Comparison of ENCODE assay signal across 10 cellular contexts in the genomic region with DNA sequence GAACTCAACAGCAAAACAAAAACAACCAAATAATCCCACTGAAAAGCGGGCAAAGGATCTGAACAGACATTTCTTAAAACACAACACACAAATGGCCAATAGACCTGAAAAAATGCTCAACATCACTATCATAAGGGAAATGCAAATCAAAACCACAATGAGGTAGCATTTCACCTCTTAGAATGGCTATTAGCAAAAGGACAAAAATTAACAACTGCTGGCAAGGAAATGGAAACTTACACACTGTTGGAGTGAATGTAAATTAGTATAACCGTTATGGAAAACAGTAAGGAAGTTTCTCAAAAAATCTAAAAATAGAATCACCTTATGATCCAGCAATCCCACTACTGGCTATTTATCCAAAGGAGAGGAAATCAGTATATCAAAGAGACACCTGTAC. TPM values are rescaled to one million over a fixed set of nuclear protein-coding genes. Genes with fewer than 3 reads are reported as not detected.
DNase-seq lines count a peak whose midpoint lies in the region; ATAC-seq and TF ChIP-seq lines count a peak whose summit lies in the region.
"Had no signal": no experiment of that assay in that cellular context is flagged by ENCODE, and none has a peak within 500 bp of the region (broad histone marks: within the 10 kb centered on the region; RNA-seq: fewer than 3 reads in every experiment).

No MANE protein-coding gene starts in this region.

- no peak overlapping the region for H3K27ac ChIP-seq in HEK293 (ENCODE audit: extremely low read depth, low read depth, low read length)

- no peak overlapping the region for H3K4me3 Mint-ChIP-seq in activated naive CD4-positive, alpha-beta T cell treated with anti-CD3 and anti-CD28 coated beads for 36 hours
- no peak overlapping the region for H3K4me3 Mint-ChIP-seq in stimulated activated effector memory CD8-positive, alpha-beta T cell treated with anti-CD3 and anti-CD28 coated beads, Interleukin-12 subunit alpha, Interleukin-12 subunit beta, amount 100 ng/mL, for 72 hours

- H3K27me3 Mint-ChIP-seq in activated naive CD4-positive, alpha-beta T cell treated with anti-CD3 and anti-CD28 coated beads for 36 hours (ENCODE audit: low read depth) = no peaks in the 10 kb centered on the region

- DNase-seq in activated naive CD4-positive, alpha-beta T cell treated with anti-CD3 and anti-CD28 coated beads for 36 hours = no peak
- no peak for DNase-seq in activated naive CD4-positive, alpha-beta T cell treated with anti-CD3 and anti-CD28 coated beads, Interleukin-2, amount 50 U/mL, for 16 hours
- no peak for DNase-seq in stimulated activated effector memory CD8-positive, alpha-beta T cell treated with anti-CD3 and anti-CD28 coated beads, Interleukin-12 subunit alpha, Interleukin-12 subunit beta, amount 100 ng/mL, for 72 hours (ENCODE audit: low spot score in 2 of 2)
- DNase-seq in ACHN (no peak), NCI-H510A treated with DMSO at 0.1 percent for 48 hours (lab: John Stamatoyannopoulos, UW) (no peak)
- DNase-seq: activated T-cell treated with anti-CD3 and anti-CD28 coated beads, Interleukin-2, amount 50 U/mL, for 1 hour; NCI-H2029 had no signal

- intact Hi-C loops in activated naive CD4-positive, alpha-beta T cell treated with anti-CD3 and anti-CD28 coated beads for 36 hours (cut with micrococcal nuclease) = no loop called here

- in situ Hi-C loops in ACHN (cut with HindIII; ENCODE audit: low pct_ligation_motif_present, low pct_unique_long_range_greater_than_20kb, low sequenced_read_pairs) = no loop called here

- peak; percentile 85 for ATAC-seq in HG03460 (IDR thresholded peaks at IDR 0.05; ENCODE audit: unreplicated experiment)
- no peak for ATAC-seq in stimulated activated effector memory CD8-positive, alpha-beta T cell treated with anti-CD3 and anti-CD28 coated beads, Interleukin-12 subunit alpha, Interleukin-12 subunit beta, amount 100 ng/mL, for 72 hours
- no peak for ATAC-seq in activated CD4-positive, CD25-positive, alpha-beta regulatory T cell treated with anti-CD3 and anti-CD28 coated beads, Interleukin-2, amount 50 U/mL, for 24 hours

- peaks cover 29% of the 10 kb centered on the region for H3K4me1 Mint-ChIP-seq in activated naive CD4-positive, alpha-beta T cell treated with anti-CD3 and anti-CD28 coated beads for 36 hours (ENCODE audit: low read depth)
- H3K4me1 Mint-ChIP-seq in stimulated activated effector memory CD8-positive, alpha-beta T cell treated with anti-CD3 and anti-CD28 coated beads, Interleukin-12 subunit alpha, Interleukin-12 subunit beta, amount 100 ng/mL, for 72 hours = peaks cover 22% of the 10 kb centered on the region

- no peaks in the 10 kb centered on the region for H3K9me3 ChIP-seq in HEK293 (ENCODE audit: control insufficient read depth, insufficient read depth, low read depth, low read length)

- H3K36me3 ChIP-seq in HEK293 (ENCODE audit: control insufficient read depth in 2 of 2, insufficient read depth in 1 of 2, low read length in 2 of 2) = peaks cover 64 to 80% of the 10 kb centered on the region in 2 experiments

- POLR2A ChIA-PET in HEK293 (lab: Yijun Ruan, JAX) = interaction anchor here (0.6 kb wide), 1 partner anchor 54 kb away, joined by 4 read pairs; no protein-coding TSS in a partner anchor

- H3K4me1 ChIP-seq in HEK293 (ENCODE audit: control insufficient read depth, insufficient read depth, low read length) = no peaks in the 10 kb centered on the region; the same call in 1 of the 2 replicates

- no peak for TF ChIP-seq CTCF in HEK293 (tag by site-specific recombination; IDR thresholded peaks at IDR 0.05)

- H3K36me3 Mint-ChIP-seq in activated naive CD4-positive, alpha-beta T cell treated with anti-CD3 and anti-CD28 coated beads for 36 hours (ENCODE audit: low read depth) = peaks cover 64% of the 10 kb centered on the region
- H3K36me3 Mint-ChIP-seq in stimulated activated effector memory CD8-positive, alpha-beta T cell treated with anti-CD3 and anti-CD28 coated beads, Interleukin-12 subunit alpha, Interleukin-12 subunit beta, amount 100 ng/mL, for 72 hours = peaks cover 100% of the 10 kb centered on the region

- H3K9me3 Mint-ChIP-seq in activated naive CD4-positive, alpha-beta T cell treated with anti-CD3 and anti-CD28 coated beads for 36 hours = no peaks in the 10 kb centered on the region
- H3K9me3 Mint-ChIP-seq in stimulated activated effector memory CD8-positive, alpha-beta T cell treated with anti-CD3 and anti-CD28 coated beads, Interleukin-12 subunit alpha, Interleukin-12 subunit beta, amount 100 ng/mL, for 72 hours = no peaks in the 10 kb centered on the region

- CTCF ChIA-PET in activated naive CD4-positive, alpha-beta T cell treated with anti-CD3 and anti-CD28 coated beads for 36 hours (lab: Charles Lee) = interaction anchor here (0.6 to 1.3 kb wide), 2 partner anchors 21 to 70 kb away, joined by 3 to 4 read pairs; partner anchors contain the start of gene FAM8A1
- CTCF ChIA-PET in HEK293 (lab: Yijun Ruan, JAX) = no interaction called here

- peak overlapping the region; percentile 30 for H3K27ac Mint-ChIP-seq in activated naive CD4-positive, alpha-beta T cell treated with anti-CD3 and anti-CD28 coated beads for 36 hours
- peak overlapping the region; percentile 7 for H3K27ac Mint-ChIP-seq in stimulated activated effector memory CD8-positive, alpha-beta T cell treated with anti-CD3 and anti-CD28 coated beads, Interleukin-12 subunit alpha, Interleukin-12 subunit beta, amount 100 ng/mL, for 72 hours

- H3K4me3 ChIP-seq in HEK293 (ENCODE audit: low read depth, low read length) = no peak overlapping the region

TF ChIP-seq in HEK293, 187 proteins besides CTCF, POLR2A, EP300 and RAD21:
- TF ChIP-seq PRDM10 (tag by site-specific recombination; IDR thresholded peaks at IDR 0.05) = no peak
- 0 out of 2 replicates have a peak, but pooled peaks have one; percentile 28 for TF ChIP-seq FEZF1 (tag by site-specific recombination; IDR thresholded peaks at IDR 0.05)
- no peak for TF ChIP-seq WT1 (tag by site-specific recombination; IDR thresholded peaks at IDR 0.05)
TF ChIP-seq in HEK293: peak in this region for 1.

RNA-seq across cellular contexts. Expression of gene FAM8A1, which starts 20.9 kb away (rescaled TPM):
- total RNA-seq in activated naive CD4-positive, alpha-beta T cell treated with anti-CD3 and anti-CD28 coated beads for 36 hours = 1 to 10 TPM; 2.9 to 3.0 TPM
